ENCODE assay signal across 1 cellular context in genomic region chr3:64223809-64224570, GRCh38.
TF ChIP-seq lines count a peak whose summit lies in the region.

No MANE protein-coding gene starts in this region.

TF ChIP-seq in H1, 55 proteins besides CTCF, POLR2A, EP300 and RAD21 (continued from another document):
- TF ChIP-seq E2F6 (IDR thresholded peaks at IDR 0.05) (no peak), JUN (IDR thresholded peaks at IDR 0.05; ENCODE audit: low read depth, low read length) (no peak), TAF1 (IDR thresholded peaks at IDR 0.05; ENCODE audit: low read depth, low read length) (no peak), EGR1 (IDR thresholded peaks at IDR 0.05; ENCODE audit: borderline replicate concordance, low read depth, low read length) (no peak), SUZ12 (IDR thresholded peaks at IDR 0.05; ENCODE audit: low read length) (no peak)
